ENCODE assay signal across 21 cellular contexts in the genomic region with DNA sequence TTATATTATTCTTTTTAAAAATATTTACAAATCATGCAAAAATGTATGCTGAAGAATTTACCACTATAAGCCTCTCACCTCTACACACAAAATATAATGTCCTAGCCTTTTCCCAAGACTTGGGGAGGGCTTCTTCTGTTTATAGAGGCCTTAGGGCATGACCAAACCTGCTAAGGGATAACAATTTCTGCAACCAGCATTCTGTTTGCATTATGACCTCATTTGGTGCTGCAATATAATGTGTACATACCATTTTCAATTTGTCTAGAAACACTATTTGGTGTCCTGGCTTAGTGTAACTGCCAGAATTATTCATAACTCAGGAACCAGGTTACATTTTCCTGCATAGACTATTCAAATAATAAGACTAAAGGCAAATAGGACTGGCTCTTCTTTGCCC.
A peak's percentile ranks its signal among the peaks of the same experiment; 100 is the strongest.
DNase-seq lines count a peak whose midpoint lies in the region; ATAC-seq, FAIRE-seq and TF ChIP-seq lines count a peak whose summit lies in the region.
"Had no signal": no experiment of that assay in that cellular context is flagged by ENCODE, and none has a peak within 500 bp of the region (broad histone marks: within the 10 kb centered on the region; RNA-seq: fewer than 3 reads in every experiment).

No MANE protein-coding gene starts in this region.

- H3K4me2 ChIP-seq in mammary epithelial cell (ENCODE audit: insufficient read depth, low read depth, low read length), result peak overlapping the region; percentile 38
- H3K4me2 ChIP-seq: A549 had no signal

- no peak overlapping the region for H2AFZ ChIP-seq in mammary epithelial cell (ENCODE audit: low read depth, low read length)

- H3K79me2 ChIP-seq in mammary epithelial cell (ENCODE audit: insufficient read depth, low read length), result no peaks in the 10 kb centered on the region

- ATAC-seq in left colon (peak; percentile 49), GM21619 (IDR thresholded peaks at IDR 0.05; ENCODE audit: unreplicated experiment) (no peak)
- ATAC-seq: A549, Panc1 had no signal

- dilution Hi-C loops in mammary epithelial cell (cut with HindIII; ENCODE audit: low sequenced_read_pairs), result no loop called here

- no peaks in the 10 kb centered on the region for H3K27me3 ChIP-seq in mammary epithelial cell (ENCODE audit: insufficient read depth, low read length)
- H3K27me3 ChIP-seq: MG63 had no signal

- H4K20me1 ChIP-seq in mammary epithelial cell (ENCODE audit: insufficient read depth, low read length), result no peaks in the 10 kb centered on the region

- CTCF ChIA-PET in mammary epithelial cell (lab: Charles Lee; ENCODE audit: low non-redundant PET), result no interaction called here

- peaks cover 11% of the 10 kb centered on the region for H3K4me1 ChIP-seq in mammary epithelial cell (ENCODE audit: insufficient read depth, low read length)
- H3K4me1 ChIP-seq: A549 had no signal

- no peak for TF ChIP-seq CTCF in mammary epithelial cell (conservative IDR thresholded peaks at IDR 0.05 in 1 of 2, IDR thresholded peaks at IDR 0.05 in 1 of 2; ENCODE audit: extremely low read depth in 1 of 2, insufficient read depth in 1 of 2, low read depth in 1 of 2, low read length in 2 of 2)

- peak; percentile 5 for DNase-seq in NCI-H748 (lab: John Stamatoyannopoulos, UW; ENCODE audit: unreplicated experiment)
- no peak for DNase-seq in NCI-H748 treated with DMSO at 0.1 percent for 48 hours (lab: John Stamatoyannopoulos, UW)
- peak; percentile 10 for DNase-seq in LHCN-M2 (ENCODE audit: low read depth)
- DNase-seq in mammary epithelial cell, result peak; percentile 83
- no peak for DNase-seq in left colon
- DNase-seq in HTR-8/SVneo (ENCODE audit: insufficient read length, low spot score), result no peak
- DNase-seq in stimulated activated naive CD4-positive, alpha-beta T cell (lab: John Stamatoyannopoulos, UW), result no peak
- DNase-seq: COR-L47, GOT3, HFFc6, KBM-7, MG63, NCI-H1092 treated with DMSO at 0.1 percent for 48 hours, NCI-H187 treated with DMSO at 0.1 percent for 48 hours, NCI-H2227 treated with DMSO at 0.1 percent for 48 hours, NCI-H526 treated with DMSO at 0.1 percent for 48 hours had no signal

- H3K9ac ChIP-seq in mammary epithelial cell (ENCODE audit: insufficient read depth, low read length), result no peak overlapping the region

- intact Hi-C loops in mammary epithelial cell (cut with micrococcal nuclease) (loop anchor here (10.0 kb wide), 2 partner anchors 124 to 364 kb away; no protein-coding TSS in a partner anchor), left colon (cut with DNase I, micrococcal nuclease) (no loop called here)

- no peak for FAIRE-seq in HTR-8/SVneo (lab: Jason Lieb, UNC)
- FAIRE-seq: A549 had no signal

- H3K4me3 ChIP-seq in mammary epithelial cell (replicated peaks in 1 of 3; ENCODE audit: insufficient read depth in 1 of 3, low read depth in 2 of 3, low read length in 3 of 3), result no peak overlapping the region
- H3K4me3 ChIP-seq: A549, MG63 had no signal

- no peaks in the 10 kb centered on the region for H3K36me3 ChIP-seq in mammary epithelial cell (ENCODE audit: insufficient read depth, low read length)
- H3K36me3 ChIP-seq: MG63 had no signal

- no peak overlapping the region for H3K27ac ChIP-seq in mammary epithelial cell (ENCODE audit: insufficient read depth, low read depth, low read length)
- H3K27ac ChIP-seq: A549, C4-2B, HL-60 had no signal

- no peaks in the 10 kb centered on the region for H3K9me3 ChIP-seq in mammary epithelial cell (replicated peaks; ENCODE audit: insufficient read depth, low read length)
- H3K9me3 ChIP-seq: A549, MG63 had no signal

- in situ Hi-C loops in mammary epithelial cell (cut with MboI; ENCODE audit: low sequenced_read_pairs in 2 of 2), result no loop called here

- no TSS peak for BruUV-seq in mammary epithelial cell (replicated peaks; lab: Mats Ljungman, UMichigan)

Comparison
In these comparisons a context has a peak if more than half of its experiments do, and no peak if none do; other contexts are left out.
1. DNase-seq: peak in NCI-H748 (single experiment), LHCN-M2 (single experiment) and mammary epithelial cell (single experiment); none in NCI-H748 treated with DMSO at 0.1 percent for 48 hours (single experiment), left colon (0 of 2), HTR-8/SVneo (single experiment) and stimulated activated naive CD4-positive, alpha-beta T cell (0 of 6).